10 cellular contexts compared by ENCODE assay signal in the genomic region with DNA sequence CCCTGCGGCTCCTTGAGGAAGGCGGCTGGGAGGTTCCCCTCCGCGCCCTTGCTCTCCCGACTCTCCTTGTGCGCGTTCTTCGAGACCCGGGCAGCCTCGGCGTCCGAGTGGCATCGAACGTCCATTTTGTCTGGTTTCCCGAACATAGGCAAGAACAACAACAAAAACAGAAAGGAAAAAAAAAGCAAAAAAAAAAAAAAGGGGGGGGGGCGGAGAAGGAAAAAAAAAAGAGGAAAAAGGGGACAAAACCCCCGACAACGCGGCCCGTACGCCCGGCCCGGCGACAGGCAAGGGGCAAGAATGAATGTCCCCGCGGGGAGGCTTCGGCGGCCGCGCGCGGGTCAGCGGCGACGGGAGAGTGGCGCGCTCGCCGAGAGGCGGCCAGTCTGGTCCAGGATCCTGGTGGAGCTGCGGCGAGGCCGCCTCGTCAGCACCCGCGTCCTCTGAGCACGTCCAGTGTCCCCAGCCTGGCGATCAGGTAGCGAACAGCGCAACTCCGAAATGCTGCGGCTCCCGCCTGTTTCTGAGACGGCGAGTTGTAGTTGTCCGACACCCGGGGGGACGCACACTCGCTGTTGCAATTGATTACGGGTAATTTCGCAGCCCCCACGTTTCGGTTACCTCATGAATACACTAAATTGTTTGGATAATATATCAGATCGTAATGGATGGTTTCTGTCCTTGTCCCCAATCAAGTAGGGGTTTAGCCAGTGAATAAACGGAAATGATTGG. TPM values are rescaled to one million over a fixed set of nuclear protein-coding genes. Genes with fewer than 3 reads are reported as not detected.
A peak's percentile ranks its signal among the peaks of the same experiment; 100 is the strongest.
DNase-seq lines count a peak whose midpoint lies in the region; ATAC-seq and TF ChIP-seq lines count a peak whose summit lies in the region.
"Had no signal": no experiment of that assay in that cellular context is flagged by ENCODE, and none has a peak within 500 bp of the region (broad histone marks: within the 10 kb centered on the region; RNA-seq: fewer than 3 reads in every experiment).

A gene with protein sequence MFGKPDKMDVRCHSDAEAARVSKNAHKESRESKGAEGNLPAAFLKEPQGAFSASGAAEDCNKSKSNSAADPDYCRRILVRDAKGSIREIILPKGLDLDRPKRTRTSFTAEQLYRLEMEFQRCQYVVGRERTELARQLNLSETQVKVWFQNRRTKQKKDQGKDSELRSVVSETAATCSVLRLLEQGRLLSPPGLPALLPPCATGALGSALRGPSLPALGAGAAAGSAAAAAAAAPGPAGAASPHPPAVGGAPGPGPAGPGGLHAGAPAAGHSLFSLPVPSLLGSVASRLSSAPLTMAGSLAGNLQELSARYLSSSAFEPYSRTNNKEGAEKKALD (minus strand): TSS at position 360 of the 732 bp plus-strand sequence. CDS start 214 bp downstream, at position 146.

- TF ChIP-seq CTCF in BJ (IDR thresholded peaks at IDR 0.05; ENCODE audit: insufficient read depth, low read depth, low read length) (no peak), endodermal cell (conservative IDR thresholded peaks at IDR 0.05) (no peak), osteocyte (IDR thresholded peaks at IDR 0.05) (no peak), RWPE1 (conservative IDR thresholded peaks at IDR 0.05; ENCODE audit: low read depth) (no peak)

- peaks cover 17% of the 10 kb centered on the region for H3K27me3 ChIP-seq in BJ (ENCODE audit: control insufficient read depth, insufficient read depth, low read length)
- peaks cover 98% of the 10 kb centered on the region for H3K27me3 ChIP-seq in HUES64 (ENCODE audit: insufficient read depth, low read length)
- H3K27me3 ChIP-seq in endodermal cell (ENCODE audit: control insufficient read depth, insufficient read depth, low read length, poor library complexity, severe bottlenecking) = peaks cover 97% of the 10 kb centered on the region

- H3K4me3 Mint-ChIP-seq in endodermal cell (peak within 1 kb of the TSS; percentile 71), osteocyte (ENCODE audit: unreplicated experiment) (peak within 1 kb of the TSS; percentile 90)

- H3K9ac ChIP-seq in HUES64 (ENCODE audit: low read depth, low read length) (peak within 1 kb of the TSS; percentile 52), endodermal cell (ENCODE audit: extremely low read depth, low read length, poor library complexity, severe bottlenecking) (no peak within 1 kb of the TSS)

- CTCF ChIA-PET in BJ (lab: Yijun Ruan, JAX) (no interaction called here), RWPE1 (lab: Yijun Ruan, JAX) (interaction anchor here (1.3 kb wide), 1 partner anchor 28 kb away, joined by 4 read pairs; no protein-coding TSS in a partner anchor)

- peaks cover 89% of the 10 kb centered on the region for H3K27me3 Mint-ChIP-seq in endodermal cell (ENCODE audit: insufficient read depth)
- H3K27me3 Mint-ChIP-seq in osteocyte (ENCODE audit: unreplicated experiment) = peaks cover 46% of the 10 kb centered on the region

- DNase-seq in BJ (ENCODE audit: low read depth) = no peak
- peak; percentile 82 for DNase-seq in endodermal cell
- no peak for DNase-seq in osteocyte (ENCODE audit: extremely low spot score, unreplicated experiment)
- no peak for DNase-seq in HK-2 (ENCODE audit: unreplicated experiment)
- no peak for DNase-seq in RWPE1 (ENCODE audit: low spot score)

- H3K36me3 ChIP-seq in BJ (ENCODE audit: control insufficient read depth, insufficient read depth, low read length) = no peaks in the 10 kb centered on the region
- H3K36me3 ChIP-seq in HUES64 (ENCODE audit: insufficient read depth, low read length) = no peaks in the 10 kb centered on the region
- no peaks in the 10 kb centered on the region for H3K36me3 ChIP-seq in endodermal cell (ENCODE audit: control insufficient read depth, insufficient read depth, low read length)

- peaks cover 27% of the 10 kb centered on the region for H3K4me1 ChIP-seq in HUES64 (ENCODE audit: insufficient read depth, low read length)
- H3K4me1 ChIP-seq in endodermal cell (ENCODE audit: control insufficient read depth, insufficient read depth, low read length) = no peaks in the 10 kb centered on the region

- under 1% methylated on average over 58 of the region's 65 CpGs for WGBS in HUES64
- 1% methylated on average over 19 to 64 of the region's 65 CpGs for WGBS in endodermal cell (ENCODE audit: insufficient coverage in 1 of 2, insufficient read length in 1 of 2), 2 experiments

- peaks cover 2% of the 10 kb centered on the region for H3K36me3 Mint-ChIP-seq in endodermal cell (ENCODE audit: low read depth)
- peaks cover 3% of the 10 kb centered on the region for H3K36me3 Mint-ChIP-seq in osteocyte (ENCODE audit: unreplicated experiment)

- POLR2A ChIA-PET in BJ (lab: Charles Lee) = no interaction called here
- POLR2A ChIA-PET in RWPE1 (lab: Yijun Ruan, JAX; ENCODE audit: low non-redundant PET) = no interaction called here

- no peak within 1 kb of the TSS for H3K27ac Mint-ChIP-seq in endodermal cell
- peak within 1 kb of the TSS; percentile 93 for H3K27ac Mint-ChIP-seq in osteocyte (ENCODE audit: unreplicated experiment)

- H3K4me1 Mint-ChIP-seq in endodermal cell (peaks cover 24% of the 10 kb centered on the region), osteocyte (ENCODE audit: unreplicated experiment) (peaks cover 40% of the 10 kb centered on the region)

- H3K4me3 ChIP-seq in BJ (ENCODE audit: low read depth, low read length) (peak within 1 kb of the TSS; percentile 44), HUES64 (ENCODE audit: low read length) (peak within 1 kb of the TSS; percentile 51), endodermal cell (ENCODE audit: low read length) (peak within 1 kb of the TSS; percentile 71)

- no peak for ATAC-seq in HG03520 (IDR thresholded peaks at IDR 0.05; ENCODE audit: unreplicated experiment)
- no peak for ATAC-seq in GM21390 (IDR thresholded peaks at IDR 0.05; ENCODE audit: unreplicated experiment)

- peaks cover 5% of the 10 kb centered on the region for H3K9me3 Mint-ChIP-seq in endodermal cell
- no peaks in the 10 kb centered on the region for H3K9me3 Mint-ChIP-seq in osteocyte (ENCODE audit: unreplicated experiment)

- no peak within 1 kb of the TSS for H3K27ac ChIP-seq in HUES64 (ENCODE audit: low read depth, low read length)
- H3K27ac ChIP-seq in endodermal cell (ENCODE audit: low read depth, low read length) = no peak within 1 kb of the TSS
- no peak within 1 kb of the TSS for H3K27ac ChIP-seq in RWPE1
- H3K27ac ChIP-seq: HL-60 had no signal

- H3K9me3 ChIP-seq in HUES64 (ENCODE audit: insufficient read depth, low read depth, low read length) = 0 out of 2 replicates have a peak, but pooled peaks cover 2% of the 10 kb centered on the region
- peaks cover 13% of the 10 kb centered on the region for H3K9me3 ChIP-seq in endodermal cell (ENCODE audit: control insufficient read depth, low read length)

RNA-seq across cellular contexts. Expression of the gene that starts here (rescaled TPM):
- polyA plus RNA-seq in BJ (2011; rRNA removed) = 0.22 and 0.23 TPM in 2 replicates
- 0.19 TPM in 1 of 2 replicates, not detected in the other for polyA minus RNA-seq in BJ (2011; rRNA and poly(A)+ RNA removed)
- polyA plus RNA-seq in HUES64 (2013, experiment 1 of 2) = 0.20 TPM
- polyA plus RNA-seq in HUES64 (2013, experiment 2 of 2) = 0.51 TPM
- 1 to 10 TPM; 3.2 to 3.5 TPM for total RNA-seq in endodermal cell
- polyA plus RNA-seq in endodermal cell (2013, experiment 1 of 2) = 0.53 TPM
- 0.46 TPM for polyA plus RNA-seq in endodermal cell (2013, experiment 2 of 2)
- total RNA-seq in osteocyte = 3.2 and 4.0 TPM in 2 replicates
- total RNA-seq: T-helper 1 cell treated with Interleukin-12 subunit alpha and Interleukin-12 subunit beta and Interleukin-4 antibody, amounts not matched to agents 30 ng/mL and 1 ng/mL, for 36 hours had no signal
